In genomic region chr2:178350051-178350450, GRCh38 we compare ENCODE assay signal across 28 cellular contexts.
"Had no signal": no experiment of that assay in that cellular context is flagged by ENCODE, and none has a peak within 500 bp of the region (broad histone marks: within the 10 kb centered on the region; RNA-seq: fewer than 3 reads in every experiment).

No MANE protein-coding gene starts in this region.

- ATAC-seq: effector memory CD8-positive, alpha-beta T cell; esophagus mucosa; foreskin keratinocyte; gastrocnemius medialis; gastroesophageal sphincter; heart left ventricle; heart right ventricle had no signal

- DNase-seq: colonic mucosa; cortex of kidney; dermis blood vessel endothelial cell; dorsolateral prefrontal cortex; effector CD4-positive, alpha-beta T cell; effector CD8-positive, alpha-beta T cell; effector memory CD4-positive, alpha-beta T cell; effector memory CD8-positive, alpha-beta T cell; endodermal cell; esophagus squamous epithelium; foreskin fibroblast; foreskin keratinocyte; foreskin melanocyte; gastrocnemius medialis; glutamatergic neuron; head of caudate nucleus; heart left ventricle; heart right ventricle had no signal

- H3K27me3 Mint-ChIP-seq: dendritic cell treated with granulocyte-macrophage colony-stimulating factor and Interleukin-4, amounts not matched to agents 40 ng/mL and 50 ng/mL, for 4 days had no signal

- H3K36me3 ChIP-seq: colonic mucosa had no signal

- H3K27me3 ChIP-seq: colonic mucosa, dorsolateral prefrontal cortex, esophagus muscularis mucosa, esophagus squamous epithelium, foreskin keratinocyte, gastrocnemius medialis, gastroesophageal sphincter, heart left ventricle, heart right ventricle had no signal

- H3K27ac ChIP-seq: colonic mucosa, coronary artery, dorsolateral prefrontal cortex, epithelial cell of prostate, esophagus muscularis mucosa, esophagus squamous epithelium, foreskin keratinocyte, gastrocnemius medialis, gastroesophageal sphincter, heart left ventricle, heart right ventricle had no signal

- H3K4me1 ChIP-seq: colonic mucosa, esophagus muscularis mucosa, esophagus squamous epithelium, foreskin keratinocyte, gastrocnemius medialis, gastroesophageal sphincter, heart left ventricle, heart right ventricle had no signal

- H3K9me3 ChIP-seq: colonic mucosa, esophagus muscularis mucosa, esophagus squamous epithelium, gastrocnemius medialis, gastroesophageal sphincter, heart left ventricle had no signal

- H3K4me3 ChIP-seq: colonic mucosa, coronary artery, dorsolateral prefrontal cortex, esophagus muscularis mucosa, esophagus squamous epithelium, gastrocnemius medialis, gastroesophageal sphincter, heart left ventricle, heart right ventricle had no signal

- H3K27ac Mint-ChIP-seq: dendritic cell treated with granulocyte-macrophage colony-stimulating factor and Interleukin-4, amounts not matched to agents 40 ng/mL and 50 ng/mL, for 4 days; effector memory CD8-positive, alpha-beta T cell; endodermal cell had no signal

- FAIRE-seq: colon, endometrium, endothelial cell of umbilical vein, frontal cortex had no signal

- H3K4me3 Mint-ChIP-seq: dendritic cell treated with granulocyte-macrophage colony-stimulating factor and Interleukin-4, amounts not matched to agents 40 ng/mL and 50 ng/mL, for 4 days; effector memory CD8-positive, alpha-beta T cell; endodermal cell had no signal

- H3K9me3 Mint-ChIP-seq: effector memory CD8-positive, alpha-beta T cell had no signal
